8 cellular contexts compared by ENCODE assay signal in genomic region chr20:3239867-3240775, GRCh38. TPM values are rescaled to one million over a fixed set of nuclear protein-coding genes. Genes with fewer than 3 reads are reported as not detected.
DNase-seq lines count a peak whose midpoint lies in the region; ATAC-seq and TF ChIP-seq lines count a peak whose summit lies in the region.

No MANE protein-coding gene starts in this region.

- H3K4me3 Mint-ChIP-seq in activated CD4-positive, alpha-beta T cell treated with anti-CD3 and anti-CD28 coated beads, Interleukin-2, amount 10 ng/mL, durations not matched to agents 7 days and 5 days, result peak overlapping the region; percentile 81

- peaks cover 60% of the 10 kb centered on the region for H3K27me3 Mint-ChIP-seq in activated CD4-positive, alpha-beta T cell treated with anti-CD3 and anti-CD28 coated beads, Interleukin-2, amount 10 ng/mL, durations not matched to agents 7 days and 5 days

- in situ Hi-C loops in astrocyte of the spinal cord (cut with HindIII; ENCODE audit: low sequenced_read_pairs), result no loop called here
- in situ Hi-C loops in transverse colon (cut with MboI; ENCODE audit: low pct_ligation_motif_present in 1 of 4, low pct_unique_long_range_greater_than_20kb in 1 of 4, low sequenced_read_pairs in 3 of 4), result no loop called here

- ATAC-seq in HG02763 (IDR thresholded peaks at IDR 0.05; ENCODE audit: unreplicated experiment), result no peak
- no peak for ATAC-seq in GM18858 (IDR thresholded peaks at IDR 0.05; ENCODE audit: unreplicated experiment)

- TF ChIP-seq POLR2A in transverse colon (IDR thresholded peaks at IDR 0.05), result no peak

- H3K4me1 ChIP-seq in liver (ENCODE audit: control insufficient read depth in 4 of 4, insufficient read depth in 4 of 4, low read length in 3 of 4) (peaks cover 8 to 21% (median 14%) of the 10 kb centered on the region in 4 donors), transverse colon (peaks cover 6 to 25% (median 18%) of the 10 kb centered on the region in 4 donors)

- peaks cover 10% of the 10 kb centered on the region for H3K4me1 Mint-ChIP-seq in activated CD4-positive, alpha-beta T cell treated with anti-CD3 and anti-CD28 coated beads, Interleukin-2, amount 10 ng/mL, durations not matched to agents 7 days and 5 days

- peak overlapping the region; percentile 59 for H3K4me3 ChIP-seq in astrocyte of the spinal cord (ENCODE audit: low read depth, low read length)
- peak overlapping the region in 2 of 3 donors; percentile 36 to 76 for H3K4me3 ChIP-seq in liver (ENCODE audit: low read depth in 1 of 3, low read length in 3 of 3)
- H3K4me3 ChIP-seq in transverse colon, result peak overlapping the region; percentile 47 to 83 (median 61)

- H3K27ac Mint-ChIP-seq in activated CD4-positive, alpha-beta T cell treated with anti-CD3 and anti-CD28 coated beads, Interleukin-2, amount 10 ng/mL, durations not matched to agents 7 days and 5 days, result no peak overlapping the region

- peaks cover 0 to 8% (median 1%) of the 10 kb centered on the region in 4 donors for H3K27me3 ChIP-seq in liver (ENCODE audit: control insufficient read depth in 4 of 4, insufficient read depth in 4 of 4, low read length in 3 of 4)
- peaks cover 93% of the 10 kb centered on the region for H3K27me3 ChIP-seq in transverse colon

- TF ChIP-seq EP300 in transverse colon (IDR thresholded peaks at IDR 0.05; ENCODE audit: low read depth), result no peak

- H3K27ac ChIP-seq in liver (ENCODE audit: low read depth in 1 of 2, low read length in 2 of 2), result no peak overlapping the region
- no peak overlapping the region for H3K27ac ChIP-seq in transverse colon

- H3K9me3 ChIP-seq in liver (ENCODE audit: control insufficient read depth in 4 of 4, low read length in 3 of 4) (no peaks in the 10 kb centered on the region), transverse colon (no peaks in the 10 kb centered on the region)

- intact Hi-C loops in transverse colon (cut with DNase I; ENCODE audit: low total_unique reads), result no loop called here

- POLR2A ChIA-PET in activated CD4-positive, alpha-beta T cell treated with anti-CD3 and anti-CD28 coated beads, Interleukin-2, amount 10 ng/mL, durations not matched to agents 7 days and 5 days (lab: Charles Lee), result no interaction called here

- 21% methylated on average over 54 of the region's 54 CpGs for WGBS in liver
- WGBS in transverse colon (ENCODE audit: low coverage in 1 of 2), 2 donors, result 19% methylated on average over 49 of the region's 54 CpGs; no CpG with 5 or more reads in 1 of the 2 donors

- TF ChIP-seq RAD21 in liver (IDR thresholded peaks at IDR 0.05), result no peak

- no peak for DNase-seq in activated CD4-positive, alpha-beta T cell treated with anti-CD3 and anti-CD28 coated beads, Interleukin-2, amount 10 ng/mL, durations not matched to agents 7 days and 5 days
- DNase-seq in activated CD4-positive, alpha-beta T cell treated with anti-CD3 and anti-CD28 coated beads for 48 hours, result no peak
- DNase-seq in astrocyte of the spinal cord (ENCODE audit: low read depth, low spot score) (no peak), transverse colon (no peak), NCI-H1436 (lab: John Stamatoyannopoulos, UW) (no peak)

- no peaks in the 10 kb centered on the region for H3K9me3 Mint-ChIP-seq in activated CD4-positive, alpha-beta T cell treated with anti-CD3 and anti-CD28 coated beads, Interleukin-2, amount 10 ng/mL, durations not matched to agents 7 days and 5 days

- H3K36me3 ChIP-seq in liver (ENCODE audit: control insufficient read depth in 4 of 4, insufficient read depth in 3 of 4, low read depth in 1 of 4, low read length in 3 of 4) (no peaks in the 10 kb centered on the region), transverse colon (no peaks in the 10 kb centered on the region)

- no peaks in the 10 kb centered on the region for H3K36me3 Mint-ChIP-seq in activated CD4-positive, alpha-beta T cell treated with anti-CD3 and anti-CD28 coated beads, Interleukin-2, amount 10 ng/mL, durations not matched to agents 7 days and 5 days (ENCODE audit: low read depth)

- H3K9ac ChIP-seq in liver (ENCODE audit: low read depth in 1 of 2, low read length in 2 of 2), result no peak overlapping the region

- TF ChIP-seq CTCF in astrocyte of the spinal cord (IDR thresholded peaks at IDR 0.05; ENCODE audit: low read depth, low read length), result no peak
- TF ChIP-seq CTCF in liver (IDR thresholded peaks at IDR 0.05; ENCODE audit: low read depth, low read length, missing input control), result no peak
- no peak for TF ChIP-seq CTCF in transverse colon (IDR thresholded peaks at IDR 0.05)

- CTCF ChIA-PET in activated CD4-positive, alpha-beta T cell treated with anti-CD3 and anti-CD28 coated beads, Interleukin-2, amount 10 ng/mL, durations not matched to agents 7 days and 5 days (lab: Charles Lee), result interaction anchor here (0.9 to 1.6 kb wide), 4 partner anchors 9 to 36 kb away, joined by 3 to 4 read pairs (median 3); no protein-coding TSS in a partner anchor

TF ChIP-seq in liver, 16 proteins besides CTCF, POLR2A, EP300 and RAD21:
- TF ChIP-seq JUND (IDR thresholded peaks at IDR 0.05), result no peak
- no peak for TF ChIP-seq MAX (IDR thresholded peaks at IDR 0.05)
- no peak for TF ChIP-seq TAF1 (conservative IDR thresholded peaks at IDR 0.05)
- no peak for TF ChIP-seq ZBTB33 (IDR thresholded peaks at IDR 0.05)
- TF ChIP-seq RXRA (IDR thresholded peaks at IDR 0.05), result no peak
- no peak for TF ChIP-seq ATF3 (IDR thresholded peaks at IDR 0.05)
- TF ChIP-seq GABPA (IDR thresholded peaks at IDR 0.05 in 1 of 2, conservative IDR thresholded peaks at IDR 0.05 in 1 of 2), result no peak
- no peak for TF ChIP-seq FOXA2 (IDR thresholded peaks at IDR 0.05)
- TF ChIP-seq REST (IDR thresholded peaks at IDR 0.05), result no peak
- no peak for TF ChIP-seq NR2F2 (IDR thresholded peaks at IDR 0.05)

RNA-seq across cellular contexts. Expression of gene SLC4A11, which starts 1.1 kb away (rescaled TPM):
- total RNA-seq in activated CD4-positive, alpha-beta T cell treated with anti-CD3 and anti-CD28 coated beads, Interleukin-2, amount 10 ng/mL, durations not matched to agents 7 days and 5 days, result under 1 TPM; 0.50 to 0.77 TPM
- total RNA-seq in liver (under 1 TPM; under 0.01 to 0.05 TPM), transverse colon (1 to 10 TPM in 1 of 4 donors, under 1 TPM in 3; 0.20 to 1.4 (median 0.69) TPM)
- polyA plus RNA-seq in liver, result under 1 TPM; 0.08 to 0.13 TPM

RNA-seq across cellular contexts. Expression of gene ITPA, which starts 30.8 kb away (rescaled TPM):
- 10 to 100 TPM; 52.1 to 72.7 TPM for total RNA-seq in activated CD4-positive, alpha-beta T cell treated with anti-CD3 and anti-CD28 coated beads, Interleukin-2, amount 10 ng/mL, durations not matched to agents 7 days and 5 days
- total RNA-seq in liver, result 10 to 100 TPM; 14.4 to 14.9 TPM
- 10 to 100 TPM; 24.6 to 39.8 TPM for polyA plus RNA-seq in liver
- total RNA-seq in transverse colon, result 10 to 100 TPM; 15.0 to 95.7 (median 39.6) TPM

RNA-seq across cellular contexts. Expression of gene DDRGK1, which starts 35.6 kb away (rescaled TPM):
- 10 to 100 TPM; 46.5 to 58.9 TPM for total RNA-seq in activated CD4-positive, alpha-beta T cell treated with anti-CD3 and anti-CD28 coated beads, Interleukin-2, amount 10 ng/mL, durations not matched to agents 7 days and 5 days
- total RNA-seq in liver (10 to 100 TPM; 16.8 to 40.0 TPM), transverse colon (10 to 100 TPM; 47.0 to 85.6 (median 80.4) TPM)
- polyA plus RNA-seq in liver, result 10 to 100 TPM; 57.0 to 72.4 TPM
